ENCODE assay signal across 8 cellular contexts in the genomic region with DNA sequence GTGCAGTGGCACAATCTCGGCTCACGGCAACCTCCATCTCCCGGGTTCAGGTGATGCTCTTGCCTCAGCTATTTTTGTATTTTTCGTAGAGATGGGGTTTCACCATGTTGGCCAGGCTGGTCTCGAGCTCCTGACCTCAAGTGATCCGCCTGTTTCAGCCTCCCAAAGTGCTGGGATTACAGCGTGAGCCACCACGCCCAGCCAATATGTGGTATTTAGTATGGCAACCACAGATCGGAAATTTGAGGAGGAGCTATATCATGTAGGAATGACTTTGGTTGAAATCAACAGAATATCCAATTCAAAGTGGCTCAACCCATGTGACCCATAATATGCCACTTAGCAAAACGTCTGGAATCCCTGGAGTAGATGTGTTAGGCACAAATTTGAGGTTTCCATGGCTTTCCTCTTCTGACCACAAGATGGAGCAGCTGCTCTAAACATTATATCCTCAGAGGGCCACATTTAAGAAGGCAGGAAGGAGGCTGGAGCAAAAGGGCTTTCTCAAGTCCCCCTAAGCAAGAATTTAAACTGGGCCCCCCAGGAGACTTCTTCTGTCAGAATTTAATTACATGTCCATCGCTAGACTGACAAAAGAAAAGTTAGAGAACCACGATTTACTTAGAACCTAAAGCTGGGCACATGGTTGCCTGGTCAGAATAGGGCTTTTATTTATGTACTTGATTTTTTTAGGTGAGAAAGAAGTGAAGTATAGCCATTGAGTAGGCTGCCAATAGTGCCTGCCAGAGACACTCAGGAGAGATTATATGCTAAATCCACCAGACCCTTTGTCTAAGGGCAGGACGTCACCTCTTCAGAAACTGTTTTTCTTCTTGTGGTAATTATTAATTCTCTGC.
DNase-seq lines count a peak whose midpoint lies in the region; ATAC-seq and TF ChIP-seq lines count a peak whose summit lies in the region.

No MANE protein-coding gene starts in this region.

- H3K27me3 Mint-ChIP-seq in nephron progenitor cell (ENCODE audit: low read depth, poor library complexity) = peaks cover 2% of the 10 kb centered on the region

- no peaks in the 10 kb centered on the region for H3K9me3 Mint-ChIP-seq in nephron progenitor cell

- no peak overlapping the region for H3K4me3 Mint-ChIP-seq in nephron progenitor cell

- H3K27ac Mint-ChIP-seq in nephron progenitor cell = no peak overlapping the region

- no peak overlapping the region for H3K4me3 ChIP-seq in HFF-Myc (replicated peaks; ENCODE audit: low read depth, low read length)

- no peaks in the 10 kb centered on the region for H3K36me3 Mint-ChIP-seq in nephron progenitor cell (ENCODE audit: low read depth)

- TF ChIP-seq CTCF in HFF-Myc (IDR thresholded peaks at IDR 0.05; ENCODE audit: low read depth, low read length, missing control alignments) = peak; percentile 81
- peak; percentile 84 for TF ChIP-seq CTCF in nephron progenitor cell (IDR thresholded peaks at IDR 0.05)

- peaks cover 17% of the 10 kb centered on the region for H3K4me1 Mint-ChIP-seq in nephron progenitor cell

- peak; percentile 78 for DNase-seq in COLO829 (ENCODE audit: low spot score)
- DNase-seq in HFF-Myc (ENCODE audit: extremely low read depth, low read depth) = peak; percentile 46
- DNase-seq in NCI-H446 treated with DMSO at 0.1 percent for 48 hours (lab: John Stamatoyannopoulos, UW) = peak; percentile 56
- peak; percentile 29 for DNase-seq in activated CD4-positive, alpha-beta T cell treated with anti-CD3 and anti-CD28 coated beads for 48 hours
- peak; percentile 85 for DNase-seq in fibroblast of peridontal ligament (ENCODE audit: extremely low read depth)
- DNase-seq in nephron progenitor cell = peak; percentile 36

- ATAC-seq in GM21528 (IDR thresholded peaks at IDR 0.05; ENCODE audit: low FRiP score, unreplicated experiment) = no peak
- ATAC-seq in HG02571 (IDR thresholded peaks at IDR 0.05; ENCODE audit: unreplicated experiment) = no peak

Comparison
In these comparisons a context has a peak if more than half of its experiments do, and no peak if none do; other contexts are left out.
1. DNase-seq: peak in every context shown above with its lines; median percentile 85 in fibroblast of peridontal ligament; 78 in COLO829; 56 in NCI-H446 treated with DMSO at 0.1 percent for 48 hours; 46 in HFF-Myc; 36 in nephron progenitor cell; 29 in activated CD4-positive, alpha-beta T cell treated with anti-CD3 and anti-CD28 coated beads for 48 hours.